Comparison of ENCODE assay signal across 15 cellular contexts in the genomic region with DNA sequence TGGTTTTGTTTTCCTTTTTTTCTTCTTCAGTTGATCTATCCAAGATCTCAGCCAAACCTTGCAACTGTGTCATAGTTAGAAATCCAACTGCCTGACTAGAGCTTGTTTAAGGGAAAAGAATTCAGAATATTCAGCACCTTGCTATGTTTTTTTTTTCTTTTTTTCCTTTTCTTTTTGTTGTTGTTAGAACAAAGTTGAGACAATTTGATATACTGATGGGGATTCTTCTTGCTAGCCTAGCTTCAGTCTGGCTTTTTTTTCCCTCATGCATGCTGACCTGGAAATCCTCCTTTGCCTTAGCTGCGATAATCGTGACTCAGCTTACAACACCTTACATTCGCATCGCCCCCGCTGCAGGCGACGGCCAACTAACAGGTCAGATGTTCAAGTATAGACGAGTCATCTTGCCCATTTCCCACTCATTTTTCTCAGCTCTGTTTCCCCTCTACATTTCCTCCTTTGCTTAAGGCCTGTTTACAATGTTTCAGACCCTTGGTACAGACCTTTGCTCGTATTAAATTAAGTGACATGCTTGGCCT.
DNase-seq lines count a peak whose midpoint lies in the region; ATAC-seq, FAIRE-seq and TF ChIP-seq lines count a peak whose summit lies in the region.
"Had no signal": no experiment of that assay in that cellular context is flagged by ENCODE, and none has a peak within 500 bp of the region (broad histone marks: within the 10 kb centered on the region; RNA-seq: fewer than 3 reads in every experiment).

No MANE protein-coding gene starts in this region.

- 38 to 52% methylated on average over 7 to 8 of the region's 9 CpGs for WGBS in mesodermal cell (ENCODE audit: insufficient coverage in 2 of 2), 2 experiments

- peaks cover 5% of the 10 kb centered on the region for H3K36me3 Mint-ChIP-seq in endothelial cell (ENCODE audit: low read depth, unreplicated experiment)
- H3K36me3 Mint-ChIP-seq: CD4-positive, CD25-positive, alpha-beta regulatory T cell had no signal

- H3K36me3 ChIP-seq in PC-3 (ENCODE audit: low read depth, low read length) (no peaks in the 10 kb centered on the region), endothelial cell of umbilical vein (ENCODE audit: control insufficient read depth in 2 of 2, extremely low read depth in 1 of 2, insufficient read depth in 2 of 2, low read length in 2 of 2) (no peaks in the 10 kb centered on the region), mesodermal cell (ENCODE audit: control insufficient read depth, insufficient read depth, low read length) (no peaks in the 10 kb centered on the region)

- H3K27ac Mint-ChIP-seq in endothelial cell (ENCODE audit: unreplicated experiment), result no peak overlapping the region
- H3K27ac Mint-ChIP-seq: CD4-positive, CD25-positive, alpha-beta regulatory T cell had no signal

- ATAC-seq in PC-3 (no peak), HG03521 (IDR thresholded peaks at IDR 0.05; ENCODE audit: unreplicated experiment) (no peak)
- ATAC-seq: esophagus mucosa, left lobe of liver had no signal

- H3K27me3 Mint-ChIP-seq in endothelial cell (ENCODE audit: unreplicated experiment), result peaks cover 7% of the 10 kb centered on the region
- H3K27me3 Mint-ChIP-seq: CD4-positive, CD25-positive, alpha-beta regulatory T cell had no signal

- FAIRE-seq in endothelial cell of umbilical vein (lab: Jason Lieb, UNC), result no peak
- FAIRE-seq: TTC549 had no signal

- dilution Hi-C loops in endothelial cell of umbilical vein (cut with MboI; ENCODE audit: extremely low pct_ligation_motif_present, low sequenced_read_pairs), result no loop called here

- CTCF ChIA-PET in PC-3 (lab: Charles Lee) (no interaction called here), endothelial cell of umbilical vein (lab: Charles Lee) (no interaction called here)

- no peaks in the 10 kb centered on the region for H3K9me3 Mint-ChIP-seq in endothelial cell (ENCODE audit: unreplicated experiment)

- no peaks in the 10 kb centered on the region for H3K27me3 ChIP-seq in PC-3 (ENCODE audit: low read length)
- no peaks in the 10 kb centered on the region for H3K27me3 ChIP-seq in endothelial cell of umbilical vein (ENCODE audit: control insufficient read depth in 2 of 2, insufficient read depth in 2 of 2, low read length in 2 of 2)

- H3K4me3 ChIP-seq in PC-3 (ENCODE audit: low read length) (no peak overlapping the region), endothelial cell of umbilical vein (replicated peaks in 1 of 3; ENCODE audit: insufficient read depth in 1 of 3, low read depth in 1 of 3, low read length in 3 of 3) (no peak overlapping the region), mesodermal cell (ENCODE audit: extremely low read depth, insufficient read depth, low read length, poor library complexity, severe bottlenecking) (no peak overlapping the region)

- H3F3A ChIP-seq in PC-3 (ENCODE audit: low read length, unreplicated experiment), result peaks cover 4% of the 10 kb centered on the region

- no peak for TF ChIP-seq POLR2A in endothelial cell of umbilical vein (IDR thresholded peaks at IDR 0.05; ENCODE audit: low read depth, low read length)

- peaks cover 8% of the 10 kb centered on the region for H3K4me1 Mint-ChIP-seq in endothelial cell (ENCODE audit: unreplicated experiment)
- H3K4me1 Mint-ChIP-seq: CD4-positive, CD25-positive, alpha-beta regulatory T cell had no signal

- BruUV-seq in PC-3 (replicated peaks; lab: Mats Ljungman, UMichigan), result no TSS peak
- BruUV-seq in endothelial cell of umbilical vein (replicated peaks; lab: Mats Ljungman, UMichigan), result no TSS peak

- no peaks in the 10 kb centered on the region for H4K20me1 ChIP-seq in PC-3 (ENCODE audit: low read length)
- H4K20me1 ChIP-seq in endothelial cell of umbilical vein (replicated peaks; ENCODE audit: control insufficient read depth, extremely low read depth, insufficient read depth, low read length), result no peaks in the 10 kb centered on the region

- H3K9me3 ChIP-seq in PC-3 (ENCODE audit: low read length) (no peaks in the 10 kb centered on the region), endothelial cell of umbilical vein (replicated peaks; ENCODE audit: control insufficient read depth, insufficient read depth, low read length) (no peaks in the 10 kb centered on the region), mesodermal cell (ENCODE audit: control insufficient read depth, low read length) (no peaks in the 10 kb centered on the region)

- no peaks in the 10 kb centered on the region for H3K9me1 ChIP-seq in endothelial cell of umbilical vein (replicated peaks; ENCODE audit: control insufficient read depth, extremely low read depth, insufficient read depth, low read length)

- H3K27ac ChIP-seq in PC-3 (ENCODE audit: low read length) (peak overlapping the region; percentile 19; the same call in 1 of the 2 replicates), endothelial cell of umbilical vein (ENCODE audit: insufficient read depth, low read depth, low read length) (no peak overlapping the region), mesodermal cell (ENCODE audit: low read depth, low read length, severe bottlenecking) (peak overlapping the region; percentile 74)

- H3K4me2 ChIP-seq in PC-3 (ENCODE audit: low read length) (0 out of 2 replicates have a peak overlapping the region, but pooled peaks have one; percentile 9), endothelial cell of umbilical vein (ENCODE audit: insufficient read depth, low read length) (no peak overlapping the region)

- intact Hi-C loops in PC-3 (cut with micrococcal nuclease) (no loop called here), endothelial cell of umbilical vein (cut with micrococcal nuclease) (no loop called here)

- DNase-seq in Caki2 (ENCODE audit: low read depth), result peak; percentile 69
- peak; percentile 53 for DNase-seq in PC-3
- DNase-seq in endothelial cell of umbilical vein (ENCODE audit: low read depth, low spot score), result peak; percentile 37
- DNase-seq in endothelial cell (ENCODE audit: low spot score), result no peak
- no peak for DNase-seq in MV-4-11 (lab: John Stamatoyannopoulos, UW)
- DNase-seq in NCI-H510A treated with DMSO at 0.1 percent for 48 hours (lab: John Stamatoyannopoulos, UW), result no peak
- DNase-seq: activated T-cell treated with anti-CD3 and anti-CD28 coated beads, Interleukin-2, amount 50 U/mL, for 1 hour; anterior cingulate cortex; CD4-positive, CD25-positive, alpha-beta regulatory T cell; GOT3 had no signal

- H3K4me3 Mint-ChIP-seq in endothelial cell (ENCODE audit: unreplicated experiment), result no peak overlapping the region
- H3K4me3 Mint-ChIP-seq: CD4-positive, CD25-positive, alpha-beta regulatory T cell had no signal

- H3K9ac ChIP-seq in PC-3 (ENCODE audit: low read length) (no peak overlapping the region), endothelial cell of umbilical vein (replicated peaks; ENCODE audit: extremely low read depth, insufficient read depth, low read length) (no peak overlapping the region)

- in situ Hi-C loops in Caki2 (cut with HindIII; ENCODE audit: low pct_unique_long_range_greater_than_20kb, low sequenced_read_pairs), result no loop called here

- peaks cover 54% of the 10 kb centered on the region for H3K4me1 ChIP-seq in PC-3 (ENCODE audit: insufficient read depth, low read length)
- H3K4me1 ChIP-seq in endothelial cell of umbilical vein (ENCODE audit: control insufficient read depth, extremely low read depth, insufficient read depth, low read length), result no peaks in the 10 kb centered on the region
- H3K4me1 ChIP-seq in mesodermal cell (ENCODE audit: control insufficient read depth, insufficient read depth, low read length, poor library complexity, severe bottlenecking), result peaks cover 27% of the 10 kb centered on the region

- H3K9me2 ChIP-seq in PC-3 (replicated peaks; ENCODE audit: low read length), result no peaks in the 10 kb centered on the region

- no peak overlapping the region for H2AFZ ChIP-seq in PC-3 (ENCODE audit: low read length)
- H2AFZ ChIP-seq in endothelial cell of umbilical vein (ENCODE audit: low read depth, low read length), result no peak overlapping the region

- POLR2A ChIA-PET in PC-3 (lab: Charles Lee; ENCODE audit: unreplicated experiment), result no interaction called here
- POLR2A ChIA-PET in endothelial cell of umbilical vein (lab: Charles Lee), result no interaction called here

- TF ChIP-seq CTCF in PC-3 (conservative IDR thresholded peaks at IDR 0.05; ENCODE audit: low read depth, low read length) (no peak), endothelial cell of umbilical vein (IDR thresholded peaks at IDR 0.05; ENCODE audit: extremely low read depth in 1 of 2, insufficient read depth in 1 of 2, low read depth in 1 of 2, low read length in 2 of 2) (no peak), endothelial cell (IDR thresholded peaks at IDR 0.05; ENCODE audit: unreplicated experiment) (no peak)

- H3K79me2 ChIP-seq in PC-3 (ENCODE audit: low read length), result no peaks in the 10 kb centered on the region
- no peaks in the 10 kb centered on the region for H3K79me2 ChIP-seq in endothelial cell of umbilical vein (ENCODE audit: control insufficient read depth, insufficient read depth, low read length)

TF ChIP-seq in endothelial cell of umbilical vein, 7 proteins besides CTCF, POLR2A, EP300 and RAD21:
- no peak for TF ChIP-seq JUN (IDR thresholded peaks at IDR 0.05; ENCODE audit: borderline replicate concordance, insufficient read depth, insufficient read length, low read depth)

Comparison
In these comparisons a context has a peak if more than half of its experiments do, and no peak if none do; other contexts are left out.
1. DNase-seq: peak in Caki2 (single experiment), PC-3 (single experiment) and endothelial cell of umbilical vein (single experiment); none in endothelial cell (single experiment), MV-4-11 (single experiment) and NCI-H510A treated with DMSO at 0.1 percent for 48 hours (single experiment).